In genomic region chr1:17575786-17576584, GRCh38 we compare ENCODE assay signal across 13 cellular contexts. TPM values are rescaled to one million over a fixed set of nuclear protein-coding genes. Genes with fewer than 3 reads are reported as not detected.
DNase-seq lines count a peak whose midpoint lies in the region; ATAC-seq and TF ChIP-seq lines count a peak whose summit lies in the region.
"Had no signal": no experiment of that assay in that cellular context is flagged by ENCODE, and none has a peak within 500 bp of the region (broad histone marks: within the 10 kb centered on the region; RNA-seq: fewer than 3 reads in every experiment).

No MANE protein-coding gene starts in this region.

- WGBS in esophagus, 2 donors: 63 to 74% methylated on average over 16 of the region's 16 CpGs

- H3K9me3 Mint-ChIP-seq in nephron progenitor cell: no peaks in the 10 kb centered on the region
- no peaks in the 10 kb centered on the region for H3K9me3 Mint-ChIP-seq in mesothelial cell of epicardium
- H3K9me3 Mint-ChIP-seq: naive B cell had no signal

- TF ChIP-seq CTCF in nephron progenitor cell (IDR thresholded peaks at IDR 0.05) (no peak), mesothelial cell of epicardium (IDR thresholded peaks at IDR 0.05; ENCODE audit: unreplicated experiment) (no peak)

- H3K27ac ChIP-seq in esophagus (ENCODE audit: low read depth in 2 of 2, low read length in 1 of 2): peak overlapping the region; percentile 41 to 75

- H3K27me3 Mint-ChIP-seq in nephron progenitor cell (ENCODE audit: low read depth, poor library complexity) (peaks cover 4% of the 10 kb centered on the region), mesothelial cell of epicardium (ENCODE audit: low read depth) (no peaks in the 10 kb centered on the region)

- intact Hi-C loops in Right ventricle myocardium inferior (cut with DNase I): no loop called here
- intact Hi-C loops in left cardiac atrium (cut with DNase I): no loop called here

- H3K4me1 Mint-ChIP-seq in nephron progenitor cell (peaks cover 91% of the 10 kb centered on the region), mesothelial cell of epicardium (peaks cover 46% of the 10 kb centered on the region)

- peak overlapping the region; percentile 67 for H3K4me3 Mint-ChIP-seq in nephron progenitor cell
- no peak overlapping the region for H3K4me3 Mint-ChIP-seq in mesothelial cell of epicardium

- H3K36me3 ChIP-seq in esophagus (ENCODE audit: control insufficient read depth in 2 of 2, insufficient read depth in 2 of 2, low read length in 1 of 2): peaks cover 0 to 11% of the 10 kb centered on the region in 2 donors
- H3K36me3 ChIP-seq: HAP-1 had no signal

- H3K27ac Mint-ChIP-seq in nephron progenitor cell (peak overlapping the region; percentile 85), mesothelial cell of epicardium (no peak overlapping the region)

- peaks cover 8 to 25% of the 10 kb centered on the region in 2 donors for H3K4me1 ChIP-seq in esophagus (ENCODE audit: control insufficient read depth in 2 of 2, insufficient read depth in 2 of 2, low read length in 1 of 2)
- H3K4me1 ChIP-seq: HAP-1 had no signal

- ATAC-seq in Right ventricle myocardium inferior: no peak
- no peak for ATAC-seq in left cardiac atrium
- ATAC-seq in GM21723 (IDR thresholded peaks at IDR 0.05; ENCODE audit: unreplicated experiment): no peak

- DNase-seq in Right ventricle myocardium inferior (ENCODE audit: missing footprints): peak; percentile 40
- DNase-seq in left cardiac atrium: no peak
- DNase-seq in nephron progenitor cell: no peak
- no peak for DNase-seq in activated CD8-positive, alpha-beta memory T cell treated with anti-CD3 and anti-CD28 coated beads, Interleukin-2, amount 50 U/mL, for 48 hours
- no peak for DNase-seq in mesothelial cell of epicardium (ENCODE audit: low spot score in 2 of 2, unreplicated experiment in 2 of 2)
- DNase-seq in HUDEP-2 (lab: John Stamatoyannopoulos, UW; ENCODE audit: unreplicated experiment in 76 of 76): no peak
- DNase-seq: activated effector memory CD4-positive, alpha-beta T cell treated with anti-CD3 and anti-CD28 coated beads, Interleukin-2, amount 50 U/mL, for 16 hours; naive B cell; NCI-H774; stimulated activated naive CD4-positive, alpha-beta T cell had no signal

- H3K4me3 ChIP-seq in esophagus (ENCODE audit: low read depth in 1 of 2, low read length in 2 of 2): no peak overlapping the region
- H3K4me3 ChIP-seq: HAP-1 had no signal

- H3K36me3 Mint-ChIP-seq in nephron progenitor cell (ENCODE audit: low read depth) (no peaks in the 10 kb centered on the region), mesothelial cell of epicardium (no peaks in the 10 kb centered on the region)
- H3K36me3 Mint-ChIP-seq: naive B cell had no signal

- no peaks in the 10 kb centered on the region for H3K27me3 ChIP-seq in esophagus (ENCODE audit: control insufficient read depth in 1 of 2, insufficient read depth in 2 of 2, low read length in 2 of 2)

- no peaks in the 10 kb centered on the region for H3K9me3 ChIP-seq in esophagus (ENCODE audit: control insufficient read depth in 2 of 2, insufficient read depth in 1 of 2, low read depth in 1 of 2, low read length in 1 of 2)
- H3K9me3 ChIP-seq: HAP-1 had no signal

RNA-seq across cellular contexts. Expression of gene ARHGEF10L, which starts 36.5 kb away (rescaled TPM):
- 59.9 TPM for total RNA-seq in Right ventricle myocardium inferior
- 10 to 100 TPM; 40.6 to 44.9 TPM for total RNA-seq in left cardiac atrium
- polyA plus RNA-seq in esophagus: 10 to 100 TPM; 39.1 to 64.4 TPM
- total RNA-seq in mesothelial cell of epicardium: 31.3 to 33.1 TPM (median 32.6 TPM) in 3 replicates
